ENCODE assay signal across 8 cellular contexts in the genomic region with DNA sequence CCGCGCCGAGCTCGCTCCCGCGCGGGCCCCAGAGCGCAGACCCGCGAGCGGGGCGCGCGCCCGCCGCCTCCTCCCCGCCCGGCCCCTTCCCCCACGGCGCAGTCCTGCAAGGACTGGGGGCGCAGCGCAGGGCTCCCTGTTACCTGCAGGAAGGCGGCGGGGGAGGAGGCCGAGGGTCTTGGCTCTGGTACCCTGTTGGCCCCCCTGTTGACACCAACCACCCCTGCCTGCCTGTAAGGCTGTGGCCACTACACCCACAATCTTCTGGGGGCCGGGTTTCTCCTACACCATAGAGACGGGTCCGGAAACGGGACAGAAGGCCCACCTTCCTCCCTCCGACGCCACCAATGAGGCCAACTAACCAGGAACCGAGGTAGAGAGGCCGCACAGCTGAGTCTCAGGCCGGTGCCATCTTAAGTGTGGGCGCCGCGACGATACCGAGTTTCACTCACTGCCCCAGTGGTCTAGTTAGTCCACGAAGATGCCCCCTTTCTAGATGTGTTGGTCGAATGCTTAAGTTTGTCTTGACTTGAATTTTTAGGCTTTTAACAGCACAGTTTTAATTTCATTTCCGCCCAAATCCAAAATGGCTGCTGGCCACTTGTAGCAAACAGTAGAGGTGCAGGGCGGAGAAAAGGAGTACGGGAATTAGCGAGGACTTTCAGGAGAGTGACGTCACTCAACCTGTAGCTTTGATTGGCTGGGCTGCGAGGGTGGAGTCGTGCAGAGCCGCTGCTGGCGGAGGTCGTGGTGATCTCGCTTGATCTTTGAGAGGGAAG. TPM values are rescaled to one million over a fixed set of nuclear protein-coding genes. Genes with fewer than 3 reads are reported as not detected.
DNase-seq lines count a peak whose midpoint lies in the region; ATAC-seq and TF ChIP-seq lines count a peak whose summit lies in the region.

Gene SCYL3 (minus strand): TSS at position 252 of the 779 bp plus-strand sequence. CDS start 5,056 bp downstream, outside the sequence.

- peak; percentile 99 for DNase-seq in DMS153 treated with DMSO at 0.1 percent for 48 hours (lab: John Stamatoyannopoulos, UW; ENCODE audit: unreplicated experiment)
- peak; percentile 99 for DNase-seq in KBM-7
- peak; percentile 85 for DNase-seq in activated T-cell treated with anti-CD3 and anti-CD28 coated beads, Interleukin-2, amount 50 U/mL, for 4 hours
- peak; percentile 71 to 72 for DNase-seq in stimulated activated CD8-positive, alpha-beta memory T cell treated with anti-CD3 and anti-CD28 coated beads, Interleukin-7, amount 100 ng/mL, for 1 hour (ENCODE audit: low read depth in 2 of 2)

- peak within 1 kb of the TSS; percentile 95 to 97 for H3K27ac ChIP-seq in esophagus (ENCODE audit: low read depth in 2 of 2, low read length in 1 of 2)

- H3K27me3 ChIP-seq in esophagus (ENCODE audit: control insufficient read depth in 1 of 2, insufficient read depth in 2 of 2, low read length in 2 of 2) (no peaks in the 10 kb centered on the region), mucosa of stomach (ENCODE audit: control insufficient read depth, insufficient read depth, low read length) (no peaks in the 10 kb centered on the region)

- peaks cover 2% of the 10 kb centered on the region for H3K27me3 Mint-ChIP-seq in activated T-cell treated with anti-CD3 and anti-CD28 coated beads, Interleukin-2, amount 50 U/mL, for 4 hours (ENCODE audit: low read depth)

- H3K36me3 Mint-ChIP-seq in activated T-cell treated with anti-CD3 and anti-CD28 coated beads, Interleukin-2, amount 50 U/mL, for 4 hours (ENCODE audit: insufficient read depth), result no peaks in the 10 kb centered on the region

- H3K9ac ChIP-seq in mucosa of stomach (ENCODE audit: low read length), result peak within 1 kb of the TSS; percentile 76

- 0 to 1% methylated on average over 45 to 52 of the region's 52 CpGs for WGBS in esophagus, 2 donors

- H3K4me3 ChIP-seq in esophagus (ENCODE audit: low read depth in 1 of 2, low read length in 2 of 2), result peak within 1 kb of the TSS; percentile 77 to 98
- H3K4me3 ChIP-seq in mucosa of stomach (ENCODE audit: low read length), result peak within 1 kb of the TSS; percentile 77

- H3K4me1 ChIP-seq in esophagus (ENCODE audit: control insufficient read depth in 2 of 2, insufficient read depth in 2 of 2, low read length in 1 of 2) (peaks cover 2 to 5% of the 10 kb centered on the region in 2 donors), mucosa of stomach (ENCODE audit: control insufficient read depth, insufficient read depth, low read length) (peaks cover 18% of the 10 kb centered on the region)

- peak; percentile 93 for ATAC-seq in GM21717 (IDR thresholded peaks at IDR 0.05; ENCODE audit: unreplicated experiment)
- peak; percentile 91 to 92 for ATAC-seq in activated T-cell treated with anti-CD3 and anti-CD28 coated beads, Interleukin-2, amount 50 U/mL, for 4 hours

- H3K9me3 Mint-ChIP-seq in activated T-cell treated with anti-CD3 and anti-CD28 coated beads, Interleukin-2, amount 50 U/mL, for 4 hours, result no peaks in the 10 kb centered on the region

- peak within 1 kb of the TSS; percentile 86 for H3K4me3 Mint-ChIP-seq in activated T-cell treated with anti-CD3 and anti-CD28 coated beads, Interleukin-2, amount 50 U/mL, for 4 hours

- in situ Hi-C loops in KBM-7 (cut with MboI; ENCODE audit: low pct_unique_long_range_greater_than_20kb, low sequenced_read_pairs), result no loop called here

- no peaks in the 10 kb centered on the region for H3K9me3 ChIP-seq in esophagus (ENCODE audit: control insufficient read depth in 2 of 2, insufficient read depth in 1 of 2, low read depth in 1 of 2, low read length in 1 of 2)
- no peaks in the 10 kb centered on the region for H3K9me3 ChIP-seq in mucosa of stomach (ENCODE audit: control insufficient read depth, low read length)

- H3K36me3 ChIP-seq in esophagus (ENCODE audit: control insufficient read depth in 2 of 2, insufficient read depth in 2 of 2, low read length in 1 of 2), result no peaks in the 10 kb centered on the region
- H3K36me3 ChIP-seq in mucosa of stomach (ENCODE audit: control insufficient read depth, insufficient read depth, low read length), result no peaks in the 10 kb centered on the region

- peaks cover 43% of the 10 kb centered on the region for H3K4me1 Mint-ChIP-seq in activated T-cell treated with anti-CD3 and anti-CD28 coated beads, Interleukin-2, amount 50 U/mL, for 4 hours (ENCODE audit: low read depth)

TF ChIP-seq in PFSK-1, 5 proteins besides CTCF, POLR2A, EP300 and RAD21:
- TF ChIP-seq SIN3A (IDR thresholded peaks at IDR 0.05; ENCODE audit: borderline replicate concordance, insufficient read depth, low read length), result no peak
- peak; percentile 70 for TF ChIP-seq POLR2AphosphoS5 (IDR thresholded peaks at IDR 0.05; ENCODE audit: low read depth, low read length)
- peak; percentile 51 for TF ChIP-seq FOXP2 (optimal IDR thresholded peaks at IDR 0.05; ENCODE audit: borderline replicate concordance, extremely low read depth, extremely low read length, insufficient read depth)
- TF ChIP-seq, protein P1, sequence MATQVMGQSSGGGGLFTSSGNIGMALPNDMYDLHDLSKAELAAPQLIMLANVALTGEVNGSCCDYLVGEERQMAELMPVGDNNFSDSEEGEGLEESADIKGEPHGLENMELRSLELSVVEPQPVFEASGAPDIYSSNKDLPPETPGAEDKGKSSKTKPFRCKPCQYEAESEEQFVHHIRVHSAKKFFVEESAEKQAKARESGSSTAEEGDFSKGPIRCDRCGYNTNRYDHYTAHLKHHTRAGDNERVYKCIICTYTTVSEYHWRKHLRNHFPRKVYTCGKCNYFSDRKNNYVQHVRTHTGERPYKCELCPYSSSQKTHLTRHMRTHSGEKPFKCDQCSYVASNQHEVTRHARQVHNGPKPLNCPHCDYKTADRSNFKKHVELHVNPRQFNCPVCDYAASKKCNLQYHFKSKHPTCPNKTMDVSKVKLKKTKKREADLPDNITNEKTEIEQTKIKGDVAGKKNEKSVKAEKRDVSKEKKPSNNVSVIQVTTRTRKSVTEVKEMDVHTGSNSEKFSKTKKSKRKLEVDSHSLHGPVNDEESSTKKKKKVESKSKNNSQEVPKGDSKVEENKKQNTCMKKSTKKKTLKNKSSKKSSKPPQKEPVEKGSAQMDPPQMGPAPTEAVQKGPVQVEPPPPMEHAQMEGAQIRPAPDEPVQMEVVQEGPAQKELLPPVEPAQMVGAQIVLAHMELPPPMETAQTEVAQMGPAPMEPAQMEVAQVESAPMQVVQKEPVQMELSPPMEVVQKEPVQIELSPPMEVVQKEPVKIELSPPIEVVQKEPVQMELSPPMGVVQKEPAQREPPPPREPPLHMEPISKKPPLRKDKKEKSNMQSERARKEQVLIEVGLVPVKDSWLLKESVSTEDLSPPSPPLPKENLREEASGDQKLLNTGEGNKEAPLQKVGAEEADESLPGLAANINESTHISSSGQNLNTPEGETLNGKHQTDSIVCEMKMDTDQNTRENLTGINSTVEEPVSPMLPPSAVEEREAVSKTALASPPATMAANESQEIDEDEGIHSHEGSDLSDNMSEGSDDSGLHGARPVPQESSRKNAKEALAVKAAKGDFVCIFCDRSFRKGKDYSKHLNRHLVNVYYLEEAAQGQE (IDR thresholded peaks at IDR 0.05; ENCODE audit: insufficient read depth in 1 of 2, low read depth in 2 of 2, low read length in 2 of 2), result peak in 1 of 2 experiments; percentile 40; a peak in 1 of 4 replicates
- TF ChIP-seq TAF1 (IDR thresholded peaks at IDR 0.05; ENCODE audit: borderline replicate concordance, insufficient read depth, low read length), result peak; percentile 50; the same call in 1 of the 2 replicates

RNA-seq across cellular contexts. Expression of gene SCYL3, which starts in this region (rescaled TPM):
- 4.0 TPM for polyA plus RNA-seq in PFSK-1 (2012; ENCODE audit: insufficient read length, low read depth)
- 1 to 10 TPM; 7.6 to 7.8 (median 7.7) TPM for total RNA-seq in activated T-cell treated with anti-CD3 and anti-CD28 coated beads, Interleukin-2, amount 50 U/mL, for 4 hours
- 1 to 10 TPM; 3.8 to 5.3 TPM for polyA plus RNA-seq in esophagus

Comparison
In these comparisons a context has a peak if more than half of its experiments do, and no peak if none do; other contexts are left out.
1. Peak in every context shown above with its lines: DNase-seq, ATAC-seq, H3K4me3 ChIP-seq and H3K27ac ChIP-seq.